Comparison of ENCODE assay signal across 8 cellular contexts in the genomic region with DNA sequence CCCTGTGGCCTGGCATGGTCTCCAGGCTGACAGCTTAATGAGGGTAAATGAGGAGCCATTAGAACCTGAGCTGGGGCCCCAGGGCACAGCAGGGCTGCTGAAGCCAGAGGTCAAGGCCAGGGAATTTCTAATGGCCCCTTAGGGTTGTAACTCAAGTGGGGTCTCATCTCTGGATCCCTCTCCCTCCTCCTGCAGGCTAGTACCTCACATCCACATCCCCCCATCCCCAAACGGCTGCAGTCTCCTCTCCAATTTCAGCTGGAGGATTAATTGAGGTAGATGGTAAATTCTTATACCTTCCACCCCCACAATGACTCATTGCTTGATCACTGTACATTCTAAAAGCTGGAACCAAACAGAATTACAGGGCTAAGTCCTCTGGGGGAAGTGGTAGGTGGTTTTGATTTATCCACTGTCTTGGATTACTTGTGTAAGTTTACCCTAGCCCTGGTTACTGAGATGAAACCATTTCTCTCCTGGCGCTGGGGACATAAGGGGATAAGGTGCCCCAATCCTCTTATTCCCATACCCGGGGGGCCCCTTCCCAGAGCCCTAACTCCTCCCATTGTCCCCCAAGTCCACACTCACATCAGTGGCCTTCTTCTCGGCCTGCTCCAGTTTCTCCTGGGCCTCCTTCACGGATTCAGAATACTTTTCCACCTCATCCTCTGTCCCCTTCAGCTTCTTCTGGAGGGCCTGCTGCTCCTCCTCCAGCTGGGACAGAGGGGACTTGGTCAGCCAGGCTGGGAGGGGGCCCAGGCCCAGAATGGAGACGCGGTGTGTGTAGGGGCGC. TPM values are rescaled to one million over a fixed set of nuclear protein-coding genes. Genes with fewer than 3 reads are reported as not detected.
A peak's percentile ranks its signal among the peaks of the same experiment; 100 is the strongest.
DNase-seq lines count a peak whose midpoint lies in the region; ATAC-seq and TF ChIP-seq lines count a peak whose summit lies in the region.

No MANE protein-coding gene starts in this region.

- peaks cover 32% of the 10 kb centered on the region for H3K36me3 ChIP-seq in BJ (ENCODE audit: control insufficient read depth, insufficient read depth, low read length)
- peaks cover 3 to 9% of the 10 kb centered on the region in 2 donors for H3K36me3 ChIP-seq in lung (ENCODE audit: control insufficient read depth in 2 of 2, insufficient read depth in 2 of 2, low read length in 2 of 2)
- no peaks in the 10 kb centered on the region for H3K36me3 ChIP-seq in uterus

- H3K36me3 Mint-ChIP-seq in MCF 10A (ENCODE audit: insufficient read depth, unreplicated experiment) = peaks cover 30% of the 10 kb centered on the region

- H3K9me3 Mint-ChIP-seq in MCF 10A (ENCODE audit: unreplicated experiment) = no peaks in the 10 kb centered on the region

- POLR2A ChIA-PET in BJ (lab: Charles Lee) (interaction anchor here (0.5 to 4.2 kb wide), 6 partner anchors 8 to 44 kb away, joined by 3 to 35 read pairs (median 6); partner anchors contain the start of genes CREB3 and TLN1), MCF 10A (lab: Yijun Ruan, JAX) (interaction anchor here (0.6 to 5.4 kb wide), 13 partner anchors 9 to 124 kb away, joined by 3 to 38 read pairs (median 5); partner anchors contain the start of genes ARHGEF39, CA9, CCDC107 and CREB3)

- DNase-seq in BJ (ENCODE audit: low read depth) = peak; percentile 44
- DNase-seq in MCF 10A (ENCODE audit: unreplicated experiment) = peak; percentile 86
- DNase-seq in lung (ENCODE audit: low spot score) = no peak
- DNase-seq in uterus = no peak
- DNase-seq in epidermal melanocyte (ENCODE audit: insufficient read length, low spot score) = no peak
- DNase-seq in hippocampal formation (lab: John Stamatoyannopoulos, UW) = no peak

- H3K27ac Mint-ChIP-seq in MCF 10A (ENCODE audit: low read depth, unreplicated experiment) = peak overlapping the region; percentile 72

- H3K4me3 Mint-ChIP-seq in MCF 10A (ENCODE audit: unreplicated experiment) = peak overlapping the region; percentile 79

- CTCF ChIA-PET in BJ (lab: Yijun Ruan, JAX) (interaction anchor here (0.6 to 2.4 kb wide), 8 partner anchors 7 to 134 kb away, joined by 3 to 10 read pairs (median 6); partner anchors contain the start of genes CCDC107, RMRP and TLN1), MCF 10A (lab: Yijun Ruan, JAX) (interaction anchor here (0.5 to 2.4 kb wide), 11 partner anchors 8 to 1017 kb away, joined by 3 to 12 read pairs (median 5); partner anchors contain the start of genes CCDC107 and RMRP)

- H3K27ac ChIP-seq in lung (ENCODE audit: low read depth in 1 of 2, low read length in 1 of 2) (peak overlapping the region; percentile 72 to 91), uterus (peak overlapping the region; percentile 93 to 98)

- no peaks in the 10 kb centered on the region for H3K27me3 Mint-ChIP-seq in MCF 10A (ENCODE audit: insufficient read depth, unreplicated experiment)

- TF ChIP-seq CTCF in BJ (IDR thresholded peaks at IDR 0.05; ENCODE audit: insufficient read depth, low read depth, low read length) (no peak), MCF 10A (IDR thresholded peaks at IDR 0.05; ENCODE audit: unreplicated experiment) (no peak), lung (IDR thresholded peaks at IDR 0.05; ENCODE audit: control extremely low read depth, extremely low read depth) (no peak), uterus (IDR thresholded peaks at IDR 0.05) (no peak)

- intact Hi-C loops in MCF 10A (cut with micrococcal nuclease) (loop anchor here (1.0 to 2.0 kb wide), 2 partner anchors 30 to 44 kb away; partner anchors contain the start of genes CCDC107, CREB3, RMRP and TLN1), uterus (cut with DNase I; ENCODE audit: low total_unique reads) (loop anchor here (5.0 kb wide), 1 partner anchor 39 kb away; no protein-coding TSS in a partner anchor)

- peaks cover 24% of the 10 kb centered on the region for H3K4me1 Mint-ChIP-seq in MCF 10A (ENCODE audit: insufficient read depth, unreplicated experiment)

- ATAC-seq in lung (ENCODE audit: insufficient read depth, low FRiP score) (no peak), HG03521 (IDR thresholded peaks at IDR 0.05; ENCODE audit: unreplicated experiment) (no peak)

- TF ChIP-seq EP300 in Ishikawa (IDR thresholded peaks at IDR 0.05; ENCODE audit: borderline replicate concordance) = no peak

- TF ChIP-seq POLR2A in uterus (IDR thresholded peaks at IDR 0.05) = peak in 1 of 2 donors; percentile 9

- TSS peak; percentile 24 for BruUV-seq in MCF 10A (replicated peaks; lab: Mats Ljungman, UMichigan)

- WGBS in lung, 2 donors = 80 to 85% methylated on average over 8 of the region's 8 CpGs

- H3K4me1 ChIP-seq in lung (ENCODE audit: control insufficient read depth in 2 of 2, insufficient read depth in 2 of 2, low read length in 2 of 2) (peaks cover 6 to 11% of the 10 kb centered on the region in 2 donors), uterus (peaks cover 0 to 4% of the 10 kb centered on the region in 2 donors)

- TF ChIP-seq RAD21 in Ishikawa (IDR thresholded peaks at IDR 0.05; ENCODE audit: low read depth) = no peak

- H3K4me3 ChIP-seq in BJ (ENCODE audit: low read depth, low read length) (peak overlapping the region; percentile 98), lung (peak overlapping the region; percentile 47), uterus (peak overlapping the region; percentile 57 to 71)

- H3K27me3 ChIP-seq in BJ (ENCODE audit: control insufficient read depth, insufficient read depth, low read length) = no peaks in the 10 kb centered on the region
- no peaks in the 10 kb centered on the region for H3K27me3 ChIP-seq in lung (ENCODE audit: control insufficient read depth, insufficient read depth)
- H3K27me3 ChIP-seq in uterus = no peaks in the 10 kb centered on the region

- H3K9me3 ChIP-seq in lung (ENCODE audit: control insufficient read depth in 2 of 2, insufficient read depth in 1 of 2, low read length in 1 of 2) (no peaks in the 10 kb centered on the region), uterus (no peaks in the 10 kb centered on the region)

TF ChIP-seq in Ishikawa, 13 proteins besides CTCF, POLR2A, EP300 and RAD21:
- TF ChIP-seq EGR1 (IDR thresholded peaks at IDR 0.05) = peak; percentile 26; the same call in 1 of the 2 replicates
- TF ChIP-seq, protein P1, sequence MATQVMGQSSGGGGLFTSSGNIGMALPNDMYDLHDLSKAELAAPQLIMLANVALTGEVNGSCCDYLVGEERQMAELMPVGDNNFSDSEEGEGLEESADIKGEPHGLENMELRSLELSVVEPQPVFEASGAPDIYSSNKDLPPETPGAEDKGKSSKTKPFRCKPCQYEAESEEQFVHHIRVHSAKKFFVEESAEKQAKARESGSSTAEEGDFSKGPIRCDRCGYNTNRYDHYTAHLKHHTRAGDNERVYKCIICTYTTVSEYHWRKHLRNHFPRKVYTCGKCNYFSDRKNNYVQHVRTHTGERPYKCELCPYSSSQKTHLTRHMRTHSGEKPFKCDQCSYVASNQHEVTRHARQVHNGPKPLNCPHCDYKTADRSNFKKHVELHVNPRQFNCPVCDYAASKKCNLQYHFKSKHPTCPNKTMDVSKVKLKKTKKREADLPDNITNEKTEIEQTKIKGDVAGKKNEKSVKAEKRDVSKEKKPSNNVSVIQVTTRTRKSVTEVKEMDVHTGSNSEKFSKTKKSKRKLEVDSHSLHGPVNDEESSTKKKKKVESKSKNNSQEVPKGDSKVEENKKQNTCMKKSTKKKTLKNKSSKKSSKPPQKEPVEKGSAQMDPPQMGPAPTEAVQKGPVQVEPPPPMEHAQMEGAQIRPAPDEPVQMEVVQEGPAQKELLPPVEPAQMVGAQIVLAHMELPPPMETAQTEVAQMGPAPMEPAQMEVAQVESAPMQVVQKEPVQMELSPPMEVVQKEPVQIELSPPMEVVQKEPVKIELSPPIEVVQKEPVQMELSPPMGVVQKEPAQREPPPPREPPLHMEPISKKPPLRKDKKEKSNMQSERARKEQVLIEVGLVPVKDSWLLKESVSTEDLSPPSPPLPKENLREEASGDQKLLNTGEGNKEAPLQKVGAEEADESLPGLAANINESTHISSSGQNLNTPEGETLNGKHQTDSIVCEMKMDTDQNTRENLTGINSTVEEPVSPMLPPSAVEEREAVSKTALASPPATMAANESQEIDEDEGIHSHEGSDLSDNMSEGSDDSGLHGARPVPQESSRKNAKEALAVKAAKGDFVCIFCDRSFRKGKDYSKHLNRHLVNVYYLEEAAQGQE (IDR thresholded peaks at IDR 0.05; ENCODE audit: low read depth) = no peak

RNA-seq across cellular contexts. Expression of gene TPM2, which starts 1.0 kb away (rescaled TPM):
- 1,727 and 2,061 TPM in 2 replicates for polyA plus RNA-seq in BJ (2011; rRNA removed)
- 328 and 340 TPM in 2 replicates for polyA minus RNA-seq in BJ (2011; rRNA and poly(A)+ RNA removed)
- total RNA-seq in MCF 10A (2022) = 161 and 207 TPM in 2 replicates
- total RNA-seq in lung = 100 to 1,000 TPM in 1 of 2 donors, 10 to 100 TPM in 1; 96.0 to 229 TPM
- 100 to 1,000 TPM; 189 to 494 TPM for polyA plus RNA-seq in lung
- total RNA-seq in uterus = 1,000 to 10,000 TPM in 2 of 4 donors, 100 to 1,000 TPM in 2; 491 to 2,682 (median 829) TPM

RNA-seq across cellular contexts. Expression of gene CA9, which starts 15.0 kb away (rescaled TPM):
- polyA plus RNA-seq in BJ (2011; rRNA removed) (0.13 and 0.32 TPM in 2 replicates), lung (1 to 10 TPM; 1.1 to 2.4 TPM)
- polyA minus RNA-seq in BJ (2011; rRNA and poly(A)+ RNA removed) = not detected in 2 replicates
- total RNA-seq in MCF 10A (2022) (not detected in 2 replicates), lung (1 to 10 TPM in 1 of 2 donors, under 1 TPM in 1; 0.88 to 1.6 TPM), uterus (under 1 TPM in 1 of 4 donors, not detected in 3; 0.14 TPM)

RNA-seq across cellular contexts. Expression of gene ARHGEF39, which starts 23.8 kb away (rescaled TPM):
- polyA plus RNA-seq in BJ (2011; rRNA removed) = 2.7 and 4.1 TPM in 2 replicates
- polyA minus RNA-seq in BJ (2011; rRNA and poly(A)+ RNA removed) = 3.7 and 4.2 TPM in 2 replicates
- total RNA-seq in MCF 10A (2022) = 2.9 and 5.1 TPM in 2 replicates
- 1 to 10 TPM; 1.3 TPM for total RNA-seq in lung
- polyA plus RNA-seq in lung = 1 to 10 TPM in 1 of 2 donors, under 1 TPM in 1; 0.47 to 1.4 TPM
- total RNA-seq in uterus = 1 to 10 TPM in 3 of 4 donors, not detected in 1; 1.5 to 3.6 (median 2.4) TPM

RNA-seq across cellular contexts. Expression of gene CCDC107, which starts 30.7 kb away (rescaled TPM):
- polyA plus RNA-seq in BJ (2011; rRNA removed) (22.0 and 27.9 TPM in 2 replicates), lung (10 to 100 TPM; 29.2 to 53.9 TPM)
- polyA minus RNA-seq in BJ (2011; rRNA and poly(A)+ RNA removed) = 5.8 and 9.7 TPM in 2 replicates
- total RNA-seq in MCF 10A (2022) (10.6 and 12.5 TPM in 2 replicates), lung (10 to 100 TPM in 1 of 2 donors, 1 to 10 TPM in 1; 9.9 to 32.8 TPM), uterus (100 to 1,000 TPM in 1 of 4 donors, 10 to 100 TPM in 2, 1 to 10 TPM in 1; 9.0 to 120 (median 32.1) TPM)

RNA-seq across cellular contexts. Expression of gene RMRP, which starts 30.9 kb away (rescaled TPM):
- 235 and 1,738 TPM in 2 replicates for polyA plus RNA-seq in BJ (2011; rRNA removed)
- polyA minus RNA-seq in BJ (2011; rRNA and poly(A)+ RNA removed) = 13,377 and 21,567 TPM in 2 replicates
- 13,245 and 17,503 TPM in 2 replicates for total RNA-seq in MCF 10A (2022)
- total RNA-seq in lung = over 10,000 TPM; 30,229 to 39,735 TPM
- 100 to 1,000 TPM in 1 of 2 donors, 10 to 100 TPM in 1; 44.8 to 325 TPM for polyA plus RNA-seq in lung
- over 10,000 TPM in 2 of 4 donors, 1,000 to 10,000 TPM in 2; 2,632 to 57,722 (median 9,015) TPM for total RNA-seq in uterus

Comparison
In these comparisons a context has a peak if more than half of its experiments do, and no peak if none do; other contexts are left out.
1. DNase-seq: peak in BJ (single experiment) and MCF 10A (single experiment); none in lung (single experiment), uterus (0 of 2), epidermal melanocyte (single experiment) and hippocampal formation (0 of 2).
2. H3K4me3 ChIP-seq: peak in every context shown above with its lines; median percentile 98 in BJ; 64 in uterus; 47 in lung.